ENCODE assay signal across 8 cellular contexts in genomic region chr5:17189381-17190036, GRCh38. TPM values are rescaled to one million over a fixed set of nuclear protein-coding genes. Genes with fewer than 3 reads are reported as not detected.
DNase-seq lines count a peak whose midpoint lies in the region; ATAC-seq and TF ChIP-seq lines count a peak whose summit lies in the region.

No MANE protein-coding gene starts in this region.

- H3K4me3 ChIP-seq in AG09309 (ENCODE audit: control insufficient read depth, low read depth, low read length) = no peak overlapping the region
- H3K4me3 ChIP-seq in mucosa of descending colon = no peak overlapping the region

- no peaks in the 10 kb centered on the region for H3K9me3 ChIP-seq in mucosa of descending colon

- intact Hi-C loops in mucosa of descending colon (cut with DNase I, micrococcal nuclease) = loop anchor here (5.0 to 10.0 kb wide), 2 partner anchors 255 to 397 kb away; partner anchors contain the start of gene MYO10 (in 1 of the 2)

- no peaks in the 10 kb centered on the region for H3K9me3 Mint-ChIP-seq in stimulated activated naive B cell treated with anti-CD40 and anti-IgM and Interleukin-4, amounts not matched to agents 10 μg/mL and 1 μg/mL and 100 μg/mL, for 72 hours

- no peaks in the 10 kb centered on the region for H3K36me3 ChIP-seq in mucosa of descending colon (ENCODE audit: low read depth)

- H3K27ac Mint-ChIP-seq in stimulated activated naive B cell treated with anti-CD40 and anti-IgM and Interleukin-4, amounts not matched to agents 10 μg/mL and 1 μg/mL and 100 μg/mL, for 72 hours = no peak overlapping the region

- peaks cover 25% of the 10 kb centered on the region for H3K4me1 ChIP-seq in mucosa of descending colon (ENCODE audit: low read depth)

- peaks cover 13 to 25% of the 10 kb centered on the region in 2 donors for H3K27me3 Mint-ChIP-seq in stimulated activated naive B cell treated with anti-CD40 and anti-IgM and Interleukin-4, amounts not matched to agents 10 μg/mL and 1 μg/mL and 100 μg/mL, for 72 hours

- peaks cover 0 to 3% of the 10 kb centered on the region in 2 donors for H3K4me1 Mint-ChIP-seq in stimulated activated naive B cell treated with anti-CD40 and anti-IgM and Interleukin-4, amounts not matched to agents 10 μg/mL and 1 μg/mL and 100 μg/mL, for 72 hours

- DNase-seq in AG09309 (ENCODE audit: low read depth) (no peak), NCI-H69 (lab: John Stamatoyannopoulos, UW) (peak; percentile 84), mucosa of descending colon (peak in 2 of 3 donors; percentile 75 to 96)
- DNase-seq in activated CD4-positive, alpha-beta T cell treated with anti-CD3 and anti-CD28 coated beads, Interleukin-2, amount 50 U/mL, for 1 hour = peak; percentile 47
- DNase-seq in effector CD8-positive, alpha-beta T cell (lab: John Stamatoyannopoulos, UW) = peak; percentile 17
- DNase-seq in stimulated activated naive B cell treated with anti-CD40 and anti-IgM and Interleukin-4, amounts not matched to agents 10 μg/mL and 1 μg/mL and 100 μg/mL, for 72 hours = peak; percentile 30

- H3K4me3 Mint-ChIP-seq in stimulated activated naive B cell treated with anti-CD40 and anti-IgM and Interleukin-4, amounts not matched to agents 10 μg/mL and 1 μg/mL and 100 μg/mL, for 72 hours = no peak overlapping the region

- TF ChIP-seq CTCF in AG09309 (IDR thresholded peaks at IDR 0.05; ENCODE audit: control insufficient read depth, insufficient read depth, low read depth, low read length, missing control alignments) (peak; percentile 75), mucosa of descending colon (IDR thresholded peaks at IDR 0.05) (peak; percentile 55)

- peak; percentile 71 for ATAC-seq in GM18867 (IDR thresholded peaks at IDR 0.05; ENCODE audit: unreplicated experiment)
- ATAC-seq in HG03457 (IDR thresholded peaks at IDR 0.05; ENCODE audit: unreplicated experiment) = peak; percentile 58
- ATAC-seq in mucosa of descending colon = peak; percentile 76
- peak; percentile 73 to 76 for ATAC-seq in stimulated activated naive B cell treated with anti-CD40 and anti-IgM and Interleukin-4, amounts not matched to agents 10 μg/mL and 1 μg/mL and 100 μg/mL, for 72 hours (replicated peaks)

- no peaks in the 10 kb centered on the region for H3K36me3 Mint-ChIP-seq in stimulated activated naive B cell treated with anti-CD40 and anti-IgM and Interleukin-4, amounts not matched to agents 10 μg/mL and 1 μg/mL and 100 μg/mL, for 72 hours

RNA-seq across cellular contexts. Expression of gene BASP1, which starts 27.9 kb away (rescaled TPM):
- total RNA-seq in mucosa of descending colon = 10 to 100 TPM in 1 of 3 donors, 1 to 10 TPM in 2; 3.6 to 10.6 (median 8.6) TPM
